ENCODE assay signal across 8 cellular contexts in genomic region chr15:25437751-25438600, GRCh38. TPM values are rescaled to one million over a fixed set of nuclear protein-coding genes. Genes with fewer than 3 reads are reported as not detected.
DNase-seq lines count a peak whose midpoint lies in the region; ATAC-seq, FAIRE-seq and TF ChIP-seq lines count a peak whose summit lies in the region.

No MANE protein-coding gene starts in this region.

- H3K79me2 ChIP-seq in hepatocyte = peaks cover 57% of the 10 kb centered on the region

- H3K4me3 ChIP-seq in hepatocyte (peak overlapping the region; percentile 97), sigmoid colon (peak overlapping the region; percentile 85 to 100 (median 98))

- H3K27me3 ChIP-seq in hepatocyte (no peaks in the 10 kb centered on the region), sigmoid colon (no peaks in the 10 kb centered on the region)

- intact Hi-C loops in sigmoid colon (cut with DNase I) = loop anchor here (5.0 kb wide), 4 partner anchors 91 to 644 kb away; no protein-coding TSS in a partner anchor

- H3K9me3 ChIP-seq in hepatocyte (ENCODE audit: low read depth) = no peaks in the 10 kb centered on the region
- H3K9me3 ChIP-seq in sigmoid colon = no peaks in the 10 kb centered on the region

- H4K20me1 ChIP-seq in hepatocyte (ENCODE audit: insufficient read depth, poor library complexity, severe bottlenecking) = peaks cover 50% of the 10 kb centered on the region

- no peaks in the 10 kb centered on the region for H3K36me3 ChIP-seq in hepatocyte (replicated peaks; ENCODE audit: insufficient read depth, low read depth)
- no peaks in the 10 kb centered on the region for H3K36me3 ChIP-seq in sigmoid colon

- TF ChIP-seq EP300 in sigmoid colon (IDR thresholded peaks at IDR 0.05) = no peak

- WGBS in hepatocyte (ENCODE audit: low lambda C conversion rate, missing lambda C conversion rate) = 0% methylated on average over 13 of the region's 68 CpGs
- 1% methylated on average over 68 of the region's 68 CpGs for WGBS in sigmoid colon, 2 donors

- peak overlapping the region; percentile 98 for H2AFZ ChIP-seq in hepatocyte

- H3K36me3 Mint-ChIP-seq in T-helper 1 cell treated with Interleukin-12 subunit alpha and Interleukin-12 subunit beta and Interleukin-4 antibody, amounts not matched to agents 30 μg/mL and 1 μg/mL, for 36 hours (ENCODE audit: low read depth) = peaks cover 6% of the 10 kb centered on the region

- no peak for FAIRE-seq in D721Med (lab: Jason Lieb, UNC)
- FAIRE-seq in HTR-8/SVneo (lab: Jason Lieb, UNC) = no peak

- H3K4me1 Mint-ChIP-seq in T-helper 1 cell treated with Interleukin-12 subunit alpha and Interleukin-12 subunit beta and Interleukin-4 antibody, amounts not matched to agents 30 μg/mL and 1 μg/mL, for 36 hours (ENCODE audit: low read depth) = peaks cover 21% of the 10 kb centered on the region

- no peaks in the 10 kb centered on the region for H3K27me3 Mint-ChIP-seq in T-helper 1 cell treated with Interleukin-12 subunit alpha and Interleukin-12 subunit beta and Interleukin-4 antibody, amounts not matched to agents 30 μg/mL and 1 μg/mL, for 36 hours (ENCODE audit: low read depth)

- no peaks in the 10 kb centered on the region for H3K9me2 ChIP-seq in hepatocyte (replicated peaks; ENCODE audit: insufficient read depth)

- H3K9me3 Mint-ChIP-seq in T-helper 1 cell treated with Interleukin-12 subunit alpha and Interleukin-12 subunit beta and Interleukin-4 antibody, amounts not matched to agents 30 μg/mL and 1 μg/mL, for 36 hours = peaks cover 7% of the 10 kb centered on the region

- DNase-seq in D721Med (ENCODE audit: insufficient read length, low spot score) (no peak), HTR-8/SVneo (ENCODE audit: insufficient read length, low spot score) (peak; percentile 20), anterior cingulate cortex (lab: John Stamatoyannopoulos, UW) (peak in 51 of 58 donors; percentile 7 to 78 (median 50)), hepatocyte (ENCODE audit: low spot score) (peak; percentile 88), sigmoid colon (peak; percentile 74), OCI-M2 (lab: John Stamatoyannopoulos, UW; ENCODE audit: unreplicated experiment) (no peak)

- H3K27ac ChIP-seq in hepatocyte (peak overlapping the region; percentile 100), sigmoid colon (peak overlapping the region; percentile 96 to 99 (median 98))

- H3K27ac Mint-ChIP-seq in T-helper 1 cell treated with Interleukin-12 subunit alpha and Interleukin-12 subunit beta and Interleukin-4 antibody, amounts not matched to agents 30 μg/mL and 1 μg/mL, for 36 hours = peak overlapping the region; percentile 93

- peak overlapping the region; percentile 89 for H3K4me2 ChIP-seq in hepatocyte

- TF ChIP-seq CTCF in D721Med (IDR thresholded peaks at IDR 0.05; ENCODE audit: insufficient read depth, missing control alignments) = peak; percentile 34
- peak; percentile 37 for TF ChIP-seq CTCF in hepatocyte (IDR thresholded peaks at IDR 0.05; ENCODE audit: poor library complexity)
- peak in 1 of 4 experiments; percentile 7 for TF ChIP-seq CTCF in sigmoid colon (IDR thresholded peaks at IDR 0.05)

- H3K4me1 ChIP-seq in hepatocyte (ENCODE audit: insufficient read depth) (peaks cover 10% of the 10 kb centered on the region), sigmoid colon (peaks cover 0 to 54% (median 35%) of the 10 kb centered on the region in 4 donors)

- peak overlapping the region; percentile 93 for H3K4me3 Mint-ChIP-seq in T-helper 1 cell treated with Interleukin-12 subunit alpha and Interleukin-12 subunit beta and Interleukin-4 antibody, amounts not matched to agents 30 μg/mL and 1 μg/mL, for 36 hours

- TF ChIP-seq POLR2A in sigmoid colon (IDR thresholded peaks at IDR 0.05) = no peak

- ATAC-seq in GM21381 (IDR thresholded peaks at IDR 0.05; ENCODE audit: unreplicated experiment) = peak; percentile 42

RNA-seq across cellular contexts. Expression of gene UBE3A, which starts 0.8 kb away (rescaled TPM):
- total RNA-seq in hepatocyte (81.8 and 96.7 TPM in 2 replicates), sigmoid colon (100 to 1,000 TPM in 1 of 4 donors, 10 to 100 TPM in 3; 70.9 to 103 (median 86.1) TPM)
- polyA plus RNA-seq in hepatocyte (60.3 and 85.5 TPM in 2 replicates), sigmoid colon (10 to 100 TPM; 12.6 to 21.5 (median 19.2) TPM)

Comparison
In these comparisons a context has a peak if more than half of its experiments do, and no peak if none do; other contexts are left out.
1. DNase-seq: peak in HTR-8/SVneo (single experiment), anterior cingulate cortex (51 of 58), hepatocyte (single experiment) and sigmoid colon (single experiment); none in D721Med (single experiment) and OCI-M2 (single experiment).